1 cellular context compared by ENCODE assay signal in genomic region chr2:102273619-102274211, GRCh38.
TF ChIP-seq lines count a peak whose summit lies in the region.

No MANE protein-coding gene starts in this region.

TF ChIP-seq in K562, 482 proteins besides CTCF, POLR2A, EP300 and RAD21 (continued from another document):
- TF ChIP-seq PATZ1 (CRISPR knock-in tag; IDR thresholded peaks at IDR 0.05; ENCODE audit: borderline replicate concordance) (no peak), CREM (IDR thresholded peaks at IDR 0.05; ENCODE audit: low read depth) (peak; percentile 62; the same call in 1 of the 2 replicates), ZNF133 (CRISPR knock-in tag; IDR thresholded peaks at IDR 0.05) (no peak), MIER1 (IDR thresholded peaks at IDR 0.05; ENCODE audit: low read depth) (no peak), ATF1 (CRISPR knock-in tag; IDR thresholded peaks at IDR 0.05) (no peak), ATF1 (tag; IDR thresholded peaks at IDR 0.05) (peak; percentile 54; the same call in 1 of the 2 replicates), ARID3A (IDR thresholded peaks at IDR 0.05; ENCODE audit: borderline replicate concordance, low read depth, low read length) (no peak), PYGO2 (tag; IDR thresholded peaks at IDR 0.05) (no peak), ATF7 (IDR thresholded peaks at IDR 0.05) (peak; percentile 42; the same call in 1 of the 2 replicates), TAL1 (IDR thresholded peaks at IDR 0.05) (peak; percentile 20), EGR1 (conservative IDR thresholded peaks at IDR 0.05) (no peak), MAFG (tag; conservative IDR thresholded peaks at IDR 0.05) (no peak), RBM39 (optimal IDR thresholded peaks at IDR 0.05; ENCODE audit: low read depth, low read length) (no peak), NCOA4 (IDR thresholded peaks at IDR 0.05; ENCODE audit: partially characterized antibody) (no peak), SRSF9 (IDR thresholded peaks at IDR 0.05; ENCODE audit: borderline replicate concordance, low read depth, low read length) (no peak), YBX1 (IDR thresholded peaks at IDR 0.05) (no peak), ZNF146 (CRISPR knock-in tag; IDR thresholded peaks at IDR 0.05; ENCODE audit: unreplicated experiment) (no peak), FOXA3 (CRISPR knock-in tag; conservative IDR thresholded peaks at IDR 0.05 in 1 of 2, IDR thresholded peaks at IDR 0.05 in 1 of 2) (peak in 1 of 2 experiments; percentile 84; a peak in 2 of 4 replicates), CEBPG (CRISPR knock-in tag; IDR thresholded peaks at IDR 0.05) (no peak; the same call in 1 of the 2 replicates), CEBPG (tag; conservative IDR thresholded peaks at IDR 0.05 in 1 of 2, IDR thresholded peaks at IDR 0.05 in 1 of 2) (peak; percentile 29 to 85; a peak in 3 of 4 replicates), CBFA2T3 (IDR thresholded peaks at IDR 0.05) (0 out of 2 replicates have a peak, but pooled peaks have one; percentile 16), PCBP2 (IDR thresholded peaks at IDR 0.05; ENCODE audit: low read depth, low read length, poor library complexity, severe bottlenecking) (no peak), ZNF584 (CRISPR knock-in tag; IDR thresholded peaks at IDR 0.05; ENCODE audit: low read depth) (0 out of 2 replicates have a peak, but pooled peaks have one; percentile 50), DPF2 (IDR thresholded peaks at IDR 0.05) (no peak)
